24 cellular contexts compared by ENCODE assay signal in genomic region chr12:104933778-104934177, GRCh38.
"Had no signal": no experiment of that assay in that cellular context is flagged by ENCODE, and none has a peak within 500 bp of the region (broad histone marks: within the 10 kb centered on the region; RNA-seq: fewer than 3 reads in every experiment).

No MANE protein-coding gene starts in this region.

- H3K36me3 ChIP-seq: colonic mucosa, esophagus muscularis mucosa, esophagus squamous epithelium, gastrocnemius medialis, gastroesophageal sphincter, heart left ventricle, heart right ventricle had no signal

- H3K27ac Mint-ChIP-seq: dendritic cell treated with granulocyte-macrophage colony-stimulating factor and Interleukin-4, amounts not matched to agents 40 ng/mL and 50 ng/mL, for 4 days; effector memory CD8-positive, alpha-beta T cell had no signal

- H3K27me3 Mint-ChIP-seq: dendritic cell treated with granulocyte-macrophage colony-stimulating factor and Interleukin-4, amounts not matched to agents 40 ng/mL and 50 ng/mL, for 4 days; effector memory CD8-positive, alpha-beta T cell had no signal

- DNase-seq: colonic mucosa; cortex of kidney; dermis blood vessel endothelial cell; dorsolateral prefrontal cortex; effector CD4-positive, alpha-beta T cell; effector CD8-positive, alpha-beta T cell; effector memory CD4-positive, alpha-beta T cell; effector memory CD8-positive, alpha-beta T cell; erythroblast; esophagus squamous epithelium; foreskin fibroblast; foreskin keratinocyte; foreskin melanocyte; gastrocnemius medialis; glutamatergic neuron; head of caudate nucleus; heart left ventricle; heart right ventricle had no signal

- H3K9me3 ChIP-seq: colonic mucosa, esophagus muscularis mucosa, esophagus squamous epithelium, gastrocnemius medialis, gastroesophageal sphincter, heart left ventricle, heart right ventricle had no signal

- H3K27me3 ChIP-seq: colonic mucosa, dorsolateral prefrontal cortex, esophagus muscularis mucosa, esophagus squamous epithelium, foreskin keratinocyte, gastrocnemius medialis, gastroesophageal sphincter, heart left ventricle, heart right ventricle had no signal

- ATAC-seq: effector memory CD8-positive, alpha-beta T cell; esophagus mucosa; foreskin keratinocyte; gastrocnemius medialis; gastroesophageal sphincter; heart left ventricle; heart right ventricle had no signal

- H3K27ac ChIP-seq: colonic mucosa, coronary artery, dorsolateral prefrontal cortex, epithelial cell of prostate, esophagus muscularis mucosa, esophagus squamous epithelium, foreskin keratinocyte, gastrocnemius medialis, gastroesophageal sphincter, heart left ventricle, heart right ventricle had no signal

- H3K4me3 ChIP-seq: colonic mucosa, coronary artery, dorsolateral prefrontal cortex, esophagus muscularis mucosa, esophagus squamous epithelium, gastrocnemius medialis, gastroesophageal sphincter, heart left ventricle, heart right ventricle had no signal

- H3K4me3 Mint-ChIP-seq: dendritic cell treated with granulocyte-macrophage colony-stimulating factor and Interleukin-4, amounts not matched to agents 40 ng/mL and 50 ng/mL, for 4 days; effector memory CD8-positive, alpha-beta T cell had no signal

- H3K4me1 ChIP-seq: colonic mucosa, esophagus muscularis mucosa, esophagus squamous epithelium, gastrocnemius medialis, gastroesophageal sphincter, heart left ventricle, heart right ventricle had no signal

- H3K9me3 Mint-ChIP-seq: effector memory CD8-positive, alpha-beta T cell had no signal
